14 cellular contexts compared by ENCODE assay signal in the genomic region with DNA sequence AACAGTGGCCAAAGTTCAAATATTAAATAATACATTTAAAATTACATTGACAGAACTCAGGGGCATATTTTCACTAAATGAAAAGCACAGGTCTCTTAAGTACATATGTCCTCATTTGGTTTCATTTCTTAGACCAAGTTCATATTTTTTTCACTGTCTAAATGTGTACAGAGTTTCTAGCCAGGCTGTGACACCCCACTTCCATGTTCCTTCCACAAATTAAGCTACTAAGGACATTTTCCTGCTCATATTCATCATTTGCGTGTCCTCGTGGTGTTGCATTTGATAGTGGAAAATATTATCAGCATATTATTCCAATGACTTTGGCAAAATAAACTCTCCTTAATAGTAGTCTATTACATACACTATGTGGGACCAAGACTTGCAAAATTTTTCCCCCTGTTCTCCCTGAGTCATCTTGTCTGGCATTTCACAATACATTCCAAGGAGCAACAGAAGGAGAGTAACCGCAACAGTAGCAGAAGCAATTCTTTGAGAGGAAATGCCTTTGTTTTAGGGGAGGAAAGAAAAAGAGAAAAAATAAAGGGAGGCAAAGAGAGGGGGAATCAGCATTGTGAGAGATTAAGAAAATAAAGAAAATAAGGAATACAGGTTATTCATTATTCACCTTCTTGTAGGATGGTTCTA.
DNase-seq lines count a peak whose midpoint lies in the region; ATAC-seq and TF ChIP-seq lines count a peak whose summit lies in the region.
"Had no signal": no experiment of that assay in that cellular context is flagged by ENCODE, and none has a peak within 500 bp of the region (broad histone marks: within the 10 kb centered on the region; RNA-seq: fewer than 3 reads in every experiment).

No MANE protein-coding gene starts in this region.

- TF ChIP-seq POLR2A in gastrocnemius medialis (IDR thresholded peaks at IDR 0.05): no peak

- POLR2A ChIA-PET in OCI-LY7 (lab: Charles Lee): interaction anchor here (0.5 kb wide), 1 partner anchor 14 kb away, joined by 3 read pairs; no protein-coding TSS in a partner anchor

- no peaks in the 10 kb centered on the region for H3K27me3 Mint-ChIP-seq in GM23338 (ENCODE audit: insufficient read depth, low read depth, poor library complexity)
- no peaks in the 10 kb centered on the region for H3K27me3 Mint-ChIP-seq in activated naive CD4-positive, alpha-beta T cell treated with anti-CD3 and anti-CD28 coated beads for 36 hours (ENCODE audit: low read depth)

- no peak overlapping the region for H3K4me3 Mint-ChIP-seq in GM23338
- no peak overlapping the region for H3K4me3 Mint-ChIP-seq in activated naive CD4-positive, alpha-beta T cell treated with anti-CD3 and anti-CD28 coated beads for 36 hours
- H3K4me3 Mint-ChIP-seq: T-helper 1 cell treated with Interleukin-12 subunit alpha and Interleukin-12 subunit beta and Interleukin-4 antibody, amounts not matched to agents 30 μg/mL and 1 μg/mL, for 36 hours had no signal

- ATAC-seq in GM23338 (no peak), gastrocnemius medialis (peak; percentile 80 to 83)

- CTCF ChIA-PET in activated naive CD4-positive, alpha-beta T cell treated with anti-CD3 and anti-CD28 coated beads for 36 hours (lab: Charles Lee): no interaction called here
- CTCF ChIA-PET in OCI-LY7 (lab: Charles Lee; ENCODE audit: unreplicated experiment): no interaction called here

- H3K36me3 Mint-ChIP-seq in GM23338 (ENCODE audit: low read depth): no peaks in the 10 kb centered on the region
- no peaks in the 10 kb centered on the region for H3K36me3 Mint-ChIP-seq in activated naive CD4-positive, alpha-beta T cell treated with anti-CD3 and anti-CD28 coated beads for 36 hours (ENCODE audit: low read depth)

- H3K4me3 ChIP-seq in GM23338 (no peak overlapping the region), gastrocnemius medialis (no peak overlapping the region), OCI-LY7 (ENCODE audit: low read depth, low read length, poor library complexity, severe bottlenecking) (no peak overlapping the region)

- TF ChIP-seq CTCF in GM23338 (conservative IDR thresholded peaks at IDR 0.05; ENCODE audit: low read depth in 2 of 2) (no peak), gastrocnemius medialis (IDR thresholded peaks at IDR 0.05 in 4 of 5, conservative IDR thresholded peaks at IDR 0.05 in 1 of 5) (no peak), OCI-LY7 (conservative IDR thresholded peaks at IDR 0.05; ENCODE audit: low read length) (no peak)

- DNase-seq in GM23338 (ENCODE audit: low spot score) (peak; percentile 8), SKM-1 treated with dmso at 0.1 percent for 144 hours (lab: John Stamatoyannopoulos, UW; ENCODE audit: unreplicated experiment) (peak; percentile 43), foreskin melanocyte (peak; percentile 48), gastrocnemius medialis (no peak), inferior parietal cortex (ENCODE audit: extremely low spot score) (no peak), OCI-LY7 (ENCODE audit: low spot score) (no peak)
- no peak for DNase-seq in activated naive CD4-positive, alpha-beta T cell treated with anti-CD3 and anti-CD28 coated beads for 36 hours
- no peak for DNase-seq in stimulated activated naive CD4-positive, alpha-beta T cell treated with Interleukin-2 at 50 U/mL for 16 hours (lab: John Stamatoyannopoulos, UW)
- DNase-seq: DND-41; glutamatergic neuron; NCI-H2081; stimulated activated naive CD4-positive, alpha-beta T cell had no signal

- H4K20me1 ChIP-seq in GM23338 (replicated peaks; ENCODE audit: insufficient read depth) (no peaks in the 10 kb centered on the region), OCI-LY7 (ENCODE audit: insufficient read depth, low read length) (no peaks in the 10 kb centered on the region)

- H3F3A ChIP-seq in GM23338 (replicated peaks; ENCODE audit: low read depth): no peaks in the 10 kb centered on the region

- no peaks in the 10 kb centered on the region for H3K79me2 ChIP-seq in GM23338 (replicated peaks; ENCODE audit: insufficient read depth)
- H3K79me2 ChIP-seq in OCI-LY7 (ENCODE audit: insufficient read depth, low read depth, low read length): no peaks in the 10 kb centered on the region

- no peak overlapping the region for H3K4me2 ChIP-seq in GM23338
- H3K4me2 ChIP-seq in OCI-LY7 (ENCODE audit: low read length): no peak overlapping the region

- H3K9me3 ChIP-seq in gastrocnemius medialis (no peaks in the 10 kb centered on the region), OCI-LY7 (ENCODE audit: low read length) (no peaks in the 10 kb centered on the region)

- no peak overlapping the region for H3K27ac ChIP-seq in GM23338 (ENCODE audit: low read depth)
- H3K27ac ChIP-seq in gastrocnemius medialis: peak overlapping the region; percentile 42 to 58 (median 51)
- no peak overlapping the region for H3K27ac ChIP-seq in OCI-LY7 (ENCODE audit: low read depth, low read length, poor library complexity, severe bottlenecking)

- no peaks in the 10 kb centered on the region for H3K9me3 Mint-ChIP-seq in GM23338
- H3K9me3 Mint-ChIP-seq in activated naive CD4-positive, alpha-beta T cell treated with anti-CD3 and anti-CD28 coated beads for 36 hours: no peaks in the 10 kb centered on the region
- H3K9me3 Mint-ChIP-seq: activated T-helper 2 cell treated with anti-CD3 and anti-CD28 coated beads, Interferon-gamma antibody, Interleukin-2, Interleukin-4, amounts not matched to agents 10 μg/mL and 5 μg/mL and 100 μg/mL, durations not matched to agents 14 hours and 24 hours and 36 hours; T-helper 1 cell treated with Interleukin-12 subunit alpha and Interleukin-12 subunit beta and Interleukin-4 antibody, amounts not matched to agents 30 μg/mL and 1 μg/mL, for 36 hours had no signal

- no peaks in the 10 kb centered on the region for H3K4me1 ChIP-seq in GM23338 (ENCODE audit: insufficient read depth)
- H3K4me1 ChIP-seq in gastrocnemius medialis: no peaks in the 10 kb centered on the region
- H3K4me1 ChIP-seq in OCI-LY7 (ENCODE audit: insufficient read depth, low read length, poor library complexity, severe bottlenecking): no peaks in the 10 kb centered on the region

- H3K36me3 ChIP-seq in GM23338 (ENCODE audit: insufficient read depth): no peaks in the 10 kb centered on the region
- no peaks in the 10 kb centered on the region for H3K36me3 ChIP-seq in gastrocnemius medialis
- no peaks in the 10 kb centered on the region for H3K36me3 ChIP-seq in OCI-LY7 (ENCODE audit: insufficient read depth, low read length)

- no peak overlapping the region; the same call in 1 of the 2 replicates for H3K27ac Mint-ChIP-seq in GM23338
- no peak overlapping the region for H3K27ac Mint-ChIP-seq in activated naive CD4-positive, alpha-beta T cell treated with anti-CD3 and anti-CD28 coated beads for 36 hours
- H3K27ac Mint-ChIP-seq: activated T-helper 2 cell treated with anti-CD3 and anti-CD28 coated beads, Interferon-gamma antibody, Interleukin-2, Interleukin-4, amounts not matched to agents 10 μg/mL and 5 μg/mL and 100 μg/mL, durations not matched to agents 14 hours and 24 hours and 36 hours; T-helper 1 cell treated with Interleukin-12 subunit alpha and Interleukin-12 subunit beta and Interleukin-4 antibody, amounts not matched to agents 30 μg/mL and 1 μg/mL, for 36 hours had no signal

- in situ Hi-C loops in gastrocnemius medialis (cut with MboI; ENCODE audit: low sequenced_read_pairs in 4 of 4): no loop called here

- no peaks in the 10 kb centered on the region for H3K27me3 ChIP-seq in GM23338 (ENCODE audit: insufficient read depth)
- H3K27me3 ChIP-seq in gastrocnemius medialis: no peaks in the 10 kb centered on the region

- peaks cover 15% of the 10 kb centered on the region for H3K4me1 Mint-ChIP-seq in GM23338
- H3K4me1 Mint-ChIP-seq in activated naive CD4-positive, alpha-beta T cell treated with anti-CD3 and anti-CD28 coated beads for 36 hours (ENCODE audit: low read depth): no peaks in the 10 kb centered on the region

- H2AFZ ChIP-seq in GM23338: no peak overlapping the region
- H2AFZ ChIP-seq in OCI-LY7 (ENCODE audit: low read length): no peak overlapping the region

- intact Hi-C loops in gastrocnemius medialis (cut with DNase I; ENCODE audit: low total_unique reads): no loop called here
- intact Hi-C loops in activated naive CD4-positive, alpha-beta T cell treated with anti-CD3 and anti-CD28 coated beads for 36 hours (cut with micrococcal nuclease): no loop called here
- intact Hi-C loops in OCI-LY7 (cut with micrococcal nuclease; ENCODE audit: unreplicated experiment): no loop called here

- H3K9me2 ChIP-seq in GM23338 (ENCODE audit: insufficient read depth): no peaks in the 10 kb centered on the region
- H3K9me2 ChIP-seq in OCI-LY7 (ENCODE audit: insufficient read depth, low read length): no peaks in the 10 kb centered on the region

- BruUV-seq in OCI-LY7 (replicated peaks; lab: Mats Ljungman, UMichigan): no TSS peak

TF ChIP-seq in GM23338, 12 proteins besides CTCF, POLR2A, EP300 and RAD21 (continues in another document):
- no peak for TF ChIP-seq EZH2phosphoT487 (IDR thresholded peaks at IDR 0.05; ENCODE audit: unreplicated experiment)
- no peak for TF ChIP-seq NANOG (IDR thresholded peaks at IDR 0.05; ENCODE audit: borderline replicate concordance)

Comparison
In these comparisons a context has a peak if more than half of its experiments do, and no peak if none do; other contexts are left out.
1. DNase-seq: peak in GM23338 (single experiment), SKM-1 treated with dmso at 0.1 percent for 144 hours (single experiment) and foreskin melanocyte (single experiment); none in gastrocnemius medialis (0 of 2), inferior parietal cortex (single experiment), activated naive CD4-positive, alpha-beta T cell treated with anti-CD3 and anti-CD28 coated beads for 36 hours (single experiment), OCI-LY7 (single experiment) and stimulated activated naive CD4-positive, alpha-beta T cell treated with Interleukin-2 at 50 U/mL for 16 hours (single experiment).
2. H3K27ac ChIP-seq: peak in gastrocnemius medialis (4 of 4); none in GM23338 (single experiment) and OCI-LY7 (single experiment).